8 cellular contexts compared by ENCODE assay signal in genomic region chr11:64185323-64186204, GRCh38. TPM values are rescaled to one million over a fixed set of nuclear protein-coding genes. Genes with fewer than 3 reads are reported as not detected.
DNase-seq lines count a peak whose midpoint lies in the region; FAIRE-seq and TF ChIP-seq lines count a peak whose summit lies in the region.

TSS of gene STIP1 (plus strand) at chr11:64186171. CDS start at chr11:64186262, 91 bp downstream.

- H3K4me1 ChIP-seq in neutrophil (ENCODE audit: control insufficient read depth in 1 of 2, insufficient read depth in 1 of 2, low read depth in 1 of 2, low read length in 1 of 2), result peaks cover 9 to 12% of the 10 kb centered on the region in 2 experiments

- in situ Hi-C loops in SK-MEL-5 (cut with HindIII; ENCODE audit: low pct_unique_long_range_greater_than_20kb, low sequenced_read_pairs), result no loop called here

- CTCF ChIA-PET in HEK293T (lab: Yijun Ruan, JAX), result interaction anchor here (2.2 kb wide), 1 partner anchor 19 kb away, joined by 18 read pairs; no protein-coding TSS in a partner anchor

- no peaks in the 10 kb centered on the region for H3K27me3 ChIP-seq in neutrophil

- no peaks in the 10 kb centered on the region for H3K9me3 ChIP-seq in neutrophil

- peak; percentile 97 for FAIRE-seq in frontal cortex (lab: Jason Lieb, UNC)

- H3K36me3 ChIP-seq in neutrophil, result no peaks in the 10 kb centered on the region

- peak; percentile 96 for TF ChIP-seq CTCF in neutrophil (IDR thresholded peaks at IDR 0.05)

- H3K4me3 ChIP-seq in neutrophil (ENCODE audit: low read depth in 1 of 2, low read length in 1 of 2), result peak within 1 kb of the TSS in 1 of 2 experiments; percentile 100

- DNase-seq in GM04504 (ENCODE audit: low read depth) (peak; percentile 100), HEK293T (ENCODE audit: extremely low spot score) (peak; percentile 94), MV-4-11 (lab: John Stamatoyannopoulos, UW) (peak; percentile 100), SK-MEL-5 (ENCODE audit: low read depth, low spot score) (peak; percentile 99), frontal cortex (ENCODE audit: low spot score in 2 of 2) (peak; percentile 95 to 96), substantia nigra (lab: John Stamatoyannopoulos, UW) (peak; percentile 95 to 100 (median 99))
- DNase-seq in activated naive CD4-positive, alpha-beta T cell treated with Interleukin-2 at 50 U/mL for 16 hours, result peak; percentile 99

- no peak within 1 kb of the TSS for H3K27ac ChIP-seq in neutrophil
- H3K27ac ChIP-seq in substantia nigra (ENCODE audit: low read depth, low read length, poor library complexity, severe bottlenecking), result no peak within 1 kb of the TSS

- POLR2A ChIA-PET in HEK293T (lab: Yijun Ruan, JAX), result interaction anchor here (0.6 to 2.5 kb wide), 36 partner anchors 10 to 320 kb away, joined by 3 to 27 read pairs (median 4); partner anchors contain the start of genes COX8A, DNAJC4, FERMT3 and MACROD1

TF ChIP-seq in HEK293T, 16 proteins besides CTCF, POLR2A, EP300 and RAD21:
- TF ChIP-seq ELF4 (IDR thresholded peaks at IDR 0.05) (peak; percentile 74), ARNT (IDR thresholded peaks at IDR 0.05) (peak; percentile 90), L3MBTL2 (conservative IDR thresholded peaks at IDR 0.05) (peak; percentile 87), LEF1 (IDR thresholded peaks at IDR 0.05; ENCODE audit: borderline replicate concordance) (peak; percentile 49; the same call in 1 of the 2 replicates), PKNOX1 (IDR thresholded peaks at IDR 0.05) (peak; percentile 100), CTBP1 (IDR thresholded peaks at IDR 0.05; ENCODE audit: borderline replicate concordance) (no peak)

RNA-seq across cellular contexts. Expression of gene STIP1, which starts in this region (rescaled TPM):
- total RNA-seq in SK-MEL-5 (2014; rRNA removed; shearing (Covaris generic)), result 218 and 248 TPM in 2 replicates
- 180 and 201 TPM in 2 replicates for polyA plus RNA-seq in SK-MEL-5 (2015; cell fraction: cytosol; rRNA removed)
- polyA plus RNA-seq in SK-MEL-5 (2015; cell fraction: nucleus; rRNA removed), result 74.8 and 119 TPM in 2 replicates
- total RNA-seq in frontal cortex, result 91.7 TPM
